1 cellular context compared by ENCODE assay signal in genomic region chr5:65621961-65622360, GRCh38.
TF ChIP-seq lines count a peak whose summit lies in the region.
"Not testable (repeated sequence)": the region's sequence is repeated elsewhere in the genome, so short reads cannot be mapped to it uniquely, and the experiment has no call there.

No MANE protein-coding gene starts in this region.

TF ChIP-seq in K562, 482 proteins besides CTCF, POLR2A, EP300 and RAD21:
- TF ChIP-seq CEBPB (tag; IDR thresholded peaks at IDR 0.05) = peak; percentile 77
- not testable (repeated sequence) for TF ChIP-seq NR2C2, CEBPG (CRISPR knock-in tag; IDR thresholded peaks at IDR 0.05)
- 0 out of 2 replicates have a peak, but pooled peaks have one; percentile 22 for TF ChIP-seq NR2C2 (tag; IDR thresholded peaks at IDR 0.05)
- 0 out of 4 replicates have a peak, but pooled peaks have one; percentile 8 to 22 for TF ChIP-seq CEBPG (tag; conservative IDR thresholded peaks at IDR 0.05 in 1 of 2, IDR thresholded peaks at IDR 0.05 in 1 of 2)
